Comparison of ENCODE assay signal across 9 cellular contexts in genomic region chr4:38752393-38752961, GRCh38. TPM values are rescaled to one million over a fixed set of nuclear protein-coding genes. Genes with fewer than 3 reads are reported as not detected.
A peak's percentile ranks its signal among the peaks of the same experiment; 100 is the strongest.
DNase-seq lines count a peak whose midpoint lies in the region; ATAC-seq and TF ChIP-seq lines count a peak whose summit lies in the region.
"Had no signal": no experiment of that assay in that cellular context is flagged by ENCODE, and none has a peak within 500 bp of the region (broad histone marks: within the 10 kb centered on the region; RNA-seq: fewer than 3 reads in every experiment).

No MANE protein-coding gene starts in this region.

- peak; percentile 37 for DNase-seq in NOMO-1 treated with DMSO at 0.1 percent for 48 hours (lab: John Stamatoyannopoulos, UW; ENCODE audit: unreplicated experiment)
- no peak for DNase-seq in NOMO-1 treated with dmso at 0.1 percent for 144 hours (lab: John Stamatoyannopoulos, UW; ENCODE audit: unreplicated experiment)
- DNase-seq in activated B cell treated with CpG ODN at 0.5 μM for 24 hours = no peak
- DNase-seq in left kidney (ENCODE audit: low read depth, low spot score) = peak; percentile 89
- DNase-seq in WERI-Rb-1 = no peak
- DNase-seq in activated naive CD4-positive, alpha-beta T cell treated with Interleukin-2 at 50 U/mL for 16 hours = no peak
- no peak for DNase-seq in SHP77 (lab: John Stamatoyannopoulos, UW)

- H3K9me3 Mint-ChIP-seq in activated B cell treated with CpG ODN at 0.5 μM for 24 hours = peaks cover 7% of the 10 kb centered on the region

- H3K27me3 ChIP-seq in WERI-Rb-1 (ENCODE audit: insufficient read depth, low read depth, severe bottlenecking) = no peaks in the 10 kb centered on the region

- H3K36me3 ChIP-seq in WERI-Rb-1 = no peaks in the 10 kb centered on the region

- TF ChIP-seq CTCF in activated B cell treated with CpG ODN at 0.5 μM for 24 hours (IDR thresholded peaks at IDR 0.05) (no peak), WERI-Rb-1 (IDR thresholded peaks at IDR 0.05; ENCODE audit: low read depth, low read length) (no peak)

- CTCF ChIA-PET in activated B cell treated with CpG ODN at 0.5 μM for 24 hours (lab: Charles Lee) = no interaction called here

- H3K36me3 Mint-ChIP-seq in activated B cell treated with CpG ODN at 0.5 μM for 24 hours (ENCODE audit: low read depth) = peaks cover 7% of the 10 kb centered on the region

- no peak overlapping the region for H3K27ac ChIP-seq in WERI-Rb-1
- H3K27ac ChIP-seq: 22Rv1 had no signal

- H3K4me3 ChIP-seq in WERI-Rb-1 (ENCODE audit: low read depth, low read length) = no peak overlapping the region

- H3K9me3 ChIP-seq in WERI-Rb-1 (ENCODE audit: severe bottlenecking) = peaks cover 6% of the 10 kb centered on the region

- H3K27ac Mint-ChIP-seq in activated B cell treated with CpG ODN at 0.5 μM for 24 hours = no peak overlapping the region

- H3K27me3 Mint-ChIP-seq in activated B cell treated with CpG ODN at 0.5 μM for 24 hours = no peaks in the 10 kb centered on the region

- POLR2A ChIA-PET in activated B cell treated with CpG ODN at 0.5 μM for 24 hours (lab: Charles Lee) = interaction anchor here (0.6 kb wide), 1 partner anchor 30 kb away, joined by 3 read pairs; the partner anchor contains the start of gene TLR10

- H3K4me1 Mint-ChIP-seq in activated B cell treated with CpG ODN at 0.5 μM for 24 hours = peaks cover 17% of the 10 kb centered on the region

- H3K4me3 Mint-ChIP-seq in activated B cell treated with CpG ODN at 0.5 μM for 24 hours = no peak overlapping the region

- intact Hi-C loops in activated B cell treated with CpG ODN at 0.5 μM for 24 hours (cut with micrococcal nuclease) = no loop called here

- ATAC-seq in HG03025 (IDR thresholded peaks at IDR 0.05; ENCODE audit: low FRiP score, unreplicated experiment) (peak; percentile 91), activated B cell treated with CpG ODN at 0.5 μM for 24 hours (ENCODE audit: low read depth) (peak; percentile 47)

RNA-seq across cellular contexts. Expression of gene TLR10, which starts 30.3 kb away (rescaled TPM):
- total RNA-seq in activated B cell treated with CpG ODN at 0.5 μM for 24 hours = 92.0 and 107 TPM in 2 replicates

RNA-seq across cellular contexts. Expression of gene TLR1, which starts 52.1 kb away (rescaled TPM):
- total RNA-seq in activated B cell treated with CpG ODN at 0.5 μM for 24 hours = 39.6 and 43.0 TPM in 2 replicates

Comparison
In these comparisons a context has a peak if more than half of its experiments do, and no peak if none do; other contexts are left out.
1. DNase-seq: peak in NOMO-1 treated with DMSO at 0.1 percent for 48 hours (single experiment) and left kidney (single experiment); none in NOMO-1 treated with dmso at 0.1 percent for 144 hours (single experiment), activated B cell treated with CpG ODN at 0.5 μM for 24 hours (single experiment), WERI-Rb-1 (single experiment), activated naive CD4-positive, alpha-beta T cell treated with Interleukin-2 at 50 U/mL for 16 hours (single experiment) and SHP77 (0 of 2).